10 cellular contexts compared by ENCODE assay signal in genomic region chr1:41902125-41902524, GRCh38. TPM values are rescaled to one million over a fixed set of nuclear protein-coding genes. Genes with fewer than 3 reads are reported as not detected.
DNase-seq lines count a peak whose midpoint lies in the region; FAIRE-seq and TF ChIP-seq lines count a peak whose summit lies in the region.
"Had no signal": no experiment of that assay in that cellular context is flagged by ENCODE, and none has a peak within 500 bp of the region (broad histone marks: within the 10 kb centered on the region; RNA-seq: fewer than 3 reads in every experiment).

No MANE protein-coding gene starts in this region.

- TF ChIP-seq POLR2A in suprapubic skin (IDR thresholded peaks at IDR 0.05) (no peak), testis (IDR thresholded peaks at IDR 0.05) (no peak)

- in situ Hi-C loops in astrocyte of the cerebellum (cut with HindIII; ENCODE audit: low sequenced_read_pairs) = no loop called here

- no peaks in the 10 kb centered on the region for H3K27me3 ChIP-seq in suprapubic skin
- no peaks in the 10 kb centered on the region for H3K27me3 ChIP-seq in testis
- H3K27me3 ChIP-seq: sigmoid colon had no signal

- intact Hi-C loops in kidney (cut with DNase I) (no loop called here), testis (cut with DNase I; ENCODE audit: low total_unique reads) (no loop called here)

- no peak for TF ChIP-seq CTCF in astrocyte of the cerebellum (IDR thresholded peaks at IDR 0.05; ENCODE audit: low read depth, low read length, missing control alignments)
- no peak for TF ChIP-seq CTCF in kidney (IDR thresholded peaks at IDR 0.05; ENCODE audit: borderline replicate concordance, extremely low read depth, insufficient read depth)
- no peak for TF ChIP-seq CTCF in suprapubic skin (IDR thresholded peaks at IDR 0.05)
- TF ChIP-seq CTCF in testis (IDR thresholded peaks at IDR 0.05) = no peak

- H3K27ac ChIP-seq in kidney (ENCODE audit: low read depth in 2 of 2, low read length in 2 of 2) = peak overlapping the region; percentile 8 to 18
- no peak overlapping the region for H3K27ac ChIP-seq in suprapubic skin
- no peak overlapping the region for H3K27ac ChIP-seq in substantia nigra (ENCODE audit: low read depth, low read length, poor library complexity, severe bottlenecking)
- no peak overlapping the region for H3K27ac ChIP-seq in testis
- H3K27ac ChIP-seq: sigmoid colon had no signal

- no peaks in the 10 kb centered on the region for H3K9me3 ChIP-seq in kidney (ENCODE audit: control insufficient read depth in 1 of 2, low read length in 2 of 2)
- no peaks in the 10 kb centered on the region for H3K9me3 ChIP-seq in suprapubic skin
- no peaks in the 10 kb centered on the region for H3K9me3 ChIP-seq in testis
- H3K9me3 ChIP-seq: sigmoid colon had no signal

- H3K4me1 ChIP-seq in kidney (ENCODE audit: control insufficient read depth in 1 of 2, insufficient read depth in 1 of 2, low read depth in 1 of 2, low read length in 2 of 2) = peaks cover 5 to 21% of the 10 kb centered on the region in 2 donors
- no peaks in the 10 kb centered on the region for H3K4me1 ChIP-seq in suprapubic skin
- H3K4me1 ChIP-seq in testis = no peaks in the 10 kb centered on the region
- H3K4me1 ChIP-seq: sigmoid colon had no signal

- no peak overlapping the region for H3K9ac ChIP-seq in kidney (ENCODE audit: low read length in 2 of 2)

- FAIRE-seq in kidney (lab: Jason Lieb, UNC) = no peak
- FAIRE-seq: frontal cortex had no signal

- DNase-seq in AG08396 (ENCODE audit: low spot score) = peak; percentile 66
- DNase-seq in HK-2 (ENCODE audit: unreplicated experiment) = peak; percentile 63
- DNase-seq in astrocyte of the cerebellum (ENCODE audit: low read depth) = peak; percentile 39
- no peak for DNase-seq in kidney
- DNase-seq in suprapubic skin (ENCODE audit: low spot score in 2 of 2) = no peak
- no peak for DNase-seq in 8988T
- DNase-seq in substantia nigra (lab: John Stamatoyannopoulos, UW) = no peak
- no peak for DNase-seq in testis
- DNase-seq: sigmoid colon had no signal

- TF ChIP-seq EP300 in suprapubic skin (IDR thresholded peaks at IDR 0.05) = no peak

- 68% methylated on average over 3 of the region's 3 CpGs for WGBS in suprapubic skin
- 35 to 45% methylated on average over 2 to 3 of the region's 3 CpGs for WGBS in testis, 2 donors

- H3K4me3 ChIP-seq in astrocyte of the cerebellum (ENCODE audit: low read depth, low read length) (no peak overlapping the region), kidney (ENCODE audit: low read length in 2 of 2) (no peak overlapping the region), suprapubic skin (no peak overlapping the region), testis (no peak overlapping the region)
- H3K4me3 ChIP-seq: sigmoid colon had no signal

- H3K36me3 ChIP-seq in kidney (ENCODE audit: control insufficient read depth in 1 of 2, insufficient read depth in 2 of 2, low read length in 2 of 2) = no peaks in the 10 kb centered on the region
- no peaks in the 10 kb centered on the region for H3K36me3 ChIP-seq in suprapubic skin
- no peaks in the 10 kb centered on the region for H3K36me3 ChIP-seq in testis (ENCODE audit: low read depth, missing control alignments)
- H3K36me3 ChIP-seq: sigmoid colon had no signal

RNA-seq across cellular contexts. Expression of gene HIVEP3, which starts 16.6 kb away (rescaled TPM):
- total RNA-seq in kidney (11.0 TPM), suprapubic skin (10 to 100 TPM; 11.3 to 23.9 (median 18.3) TPM), testis (1 to 10 TPM; 4.8 to 7.2 TPM)
- polyA plus RNA-seq in kidney (ENCODE audit: insufficient read depth, low read depth, low replicate concordance) (3.5 TPM), testis (ENCODE audit: insufficient read depth, low read depth, low replicate concordance) (7.3 TPM)

Comparison
In these comparisons a context has a peak if more than half of its experiments do, and no peak if none do; other contexts are left out.
1. DNase-seq: peak in AG08396 (single experiment), HK-2 (single experiment) and astrocyte of the cerebellum (single experiment); none in kidney (single experiment), suprapubic skin (0 of 2), 8988T (single experiment), substantia nigra (0 of 49) and testis (single experiment).
2. H3K27ac ChIP-seq: peak in kidney (2 of 2); none in suprapubic skin (single experiment), substantia nigra (single experiment) and testis (0 of 2).